In the genomic region with DNA sequence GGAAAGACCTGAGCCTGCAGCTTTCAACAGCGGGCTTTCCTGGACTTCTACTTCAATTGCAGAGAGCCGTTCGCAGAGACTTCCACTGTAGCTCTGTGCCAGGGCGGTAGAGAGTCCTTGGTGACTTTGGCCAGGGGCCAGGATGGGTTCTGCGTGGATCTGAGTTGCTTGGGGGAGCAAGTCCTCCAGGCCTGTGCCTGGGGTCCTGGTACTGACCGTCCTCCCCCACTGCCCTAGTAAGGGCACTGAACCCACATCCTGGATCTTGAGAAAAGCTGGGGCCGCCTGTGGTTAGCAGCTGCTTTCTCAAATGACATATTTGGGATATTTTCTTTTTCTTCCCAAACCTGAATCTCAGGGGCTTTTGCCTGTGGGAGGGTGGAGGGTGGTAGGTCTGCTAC, we compare ENCODE assay signal across 9 cellular contexts. TPM values are rescaled to one million over a fixed set of nuclear protein-coding genes. Genes with fewer than 3 reads are reported as not detected.
DNase-seq lines count a peak whose midpoint lies in the region; ATAC-seq and TF ChIP-seq lines count a peak whose summit lies in the region.
"Had no signal": no experiment of that assay in that cellular context is flagged by ENCODE, and none has a peak within 500 bp of the region (broad histone marks: within the 10 kb centered on the region; RNA-seq: fewer than 3 reads in every experiment).

No MANE protein-coding gene starts in this region.

- H3K27ac Mint-ChIP-seq in activated naive CD8-positive, alpha-beta T cell, result peak overlapping the region; percentile 34
- no peak overlapping the region for H3K27ac Mint-ChIP-seq in activated naive CD8-positive, alpha-beta T cell treated with anti-CD3 and anti-CD28 coated beads, Interleukin-2, amount 50 U/mL, for 24 hours

- H3K4me3 ChIP-seq in mucosa of rectum (ENCODE audit: low read length in 2 of 2), result no peak overlapping the region
- H3K4me3 ChIP-seq in tibial nerve, result no peak overlapping the region

- no peaks in the 10 kb centered on the region for H3K27me3 Mint-ChIP-seq in activated naive CD8-positive, alpha-beta T cell
- no peaks in the 10 kb centered on the region for H3K27me3 Mint-ChIP-seq in activated naive CD8-positive, alpha-beta T cell treated with anti-CD3 and anti-CD28 coated beads, Interleukin-2, amount 50 U/mL, for 24 hours

- TF ChIP-seq CTCF in tibial nerve (IDR thresholded peaks at IDR 0.05), result no peak

- peak overlapping the region; percentile 17 to 42 for H3K9ac ChIP-seq in mucosa of rectum (ENCODE audit: low read depth in 1 of 2, low read length in 2 of 2)

- peak overlapping the region; percentile 89 for H3K27ac ChIP-seq in caudate nucleus (ENCODE audit: low read depth, low read length)
- H3K27ac ChIP-seq in mucosa of rectum (ENCODE audit: low read depth in 2 of 2, low read length in 2 of 2), result peak overlapping the region; percentile 61 to 64
- peak overlapping the region; percentile 45 to 90 (median 78) for H3K27ac ChIP-seq in tibial nerve

- peaks cover 43% of the 10 kb centered on the region for H3K4me1 Mint-ChIP-seq in activated naive CD8-positive, alpha-beta T cell (ENCODE audit: low read depth)
- peaks cover 56% of the 10 kb centered on the region for H3K4me1 Mint-ChIP-seq in activated naive CD8-positive, alpha-beta T cell treated with anti-CD3 and anti-CD28 coated beads, Interleukin-2, amount 50 U/mL, for 24 hours

- POLR2A ChIA-PET in HEK293T (lab: Yijun Ruan, JAX), result no interaction called here

- H3K27me3 ChIP-seq in mucosa of rectum (ENCODE audit: control insufficient read depth in 2 of 2, insufficient read depth in 2 of 2, low read length in 2 of 2) (no peaks in the 10 kb centered on the region), tibial nerve (no peaks in the 10 kb centered on the region)

- H3K36me3 Mint-ChIP-seq in activated naive CD8-positive, alpha-beta T cell, result peaks cover 3% of the 10 kb centered on the region
- peaks cover 23% of the 10 kb centered on the region for H3K36me3 Mint-ChIP-seq in activated naive CD8-positive, alpha-beta T cell treated with anti-CD3 and anti-CD28 coated beads, Interleukin-2, amount 50 U/mL, for 24 hours (ENCODE audit: low read depth)

- TF ChIP-seq EP300 in tibial nerve (IDR thresholded peaks at IDR 0.05), result no peak

- TF ChIP-seq POLR2A in tibial nerve (IDR thresholded peaks at IDR 0.05), result no peak

- CTCF ChIA-PET in HEK293T (lab: Yijun Ruan, JAX), result no interaction called here

- no peaks in the 10 kb centered on the region for H3K9me3 Mint-ChIP-seq in activated naive CD8-positive, alpha-beta T cell (ENCODE audit: low read depth)
- H3K9me3 Mint-ChIP-seq in activated naive CD8-positive, alpha-beta T cell treated with anti-CD3 and anti-CD28 coated beads, Interleukin-2, amount 50 U/mL, for 24 hours, result no peaks in the 10 kb centered on the region

- H3K9me3 ChIP-seq in mucosa of rectum (ENCODE audit: control insufficient read depth in 2 of 2, low read length in 2 of 2) (no peaks in the 10 kb centered on the region), tibial nerve (no peaks in the 10 kb centered on the region)

- H3K4me1 ChIP-seq in mucosa of rectum (ENCODE audit: control insufficient read depth in 2 of 2, insufficient read depth in 2 of 2, low read length in 2 of 2) (peaks cover 35 to 40% of the 10 kb centered on the region in 2 donors), tibial nerve (peaks cover 0 to 79% (median 50%) of the 10 kb centered on the region in 4 donors)

- H3K4me3 Mint-ChIP-seq in activated naive CD8-positive, alpha-beta T cell, result no peak overlapping the region
- H3K4me3 Mint-ChIP-seq in activated naive CD8-positive, alpha-beta T cell treated with anti-CD3 and anti-CD28 coated beads, Interleukin-2, amount 50 U/mL, for 24 hours, result no peak overlapping the region

- peaks cover 15 to 31% of the 10 kb centered on the region in 2 donors for H3K36me3 ChIP-seq in mucosa of rectum (ENCODE audit: control insufficient read depth in 2 of 2, insufficient read depth in 2 of 2, low read length in 2 of 2)
- H3K36me3 ChIP-seq in tibial nerve, result peaks cover 0 to 48% (median 7%) of the 10 kb centered on the region in 3 donors

- DNase-seq in activated naive CD8-positive, alpha-beta T cell treated with anti-CD3 and anti-CD28 coated beads, Interleukin-2, amount 50 U/mL, for 24 hours, result no peak
- DNase-seq in caudate nucleus (lab: John Stamatoyannopoulos, UW), result no peak
- DNase-seq in tibial nerve (ENCODE audit: low spot score in 2 of 2), result no peak
- DNase-seq in HEK293T (ENCODE audit: extremely low spot score), result no peak
- no peak for DNase-seq in NCI-H524 treated with DMSO at 0.1 percent for 48 hours (lab: John Stamatoyannopoulos, UW)
- DNase-seq: activated effector memory CD4-positive, alpha-beta T cell treated with Interleukin-2 at 50 U/mL for 16 hours had no signal

- no peak for ATAC-seq in activated naive CD8-positive, alpha-beta T cell treated with anti-CD3 and anti-CD28 coated beads, Interleukin-2, amount 50 U/mL, for 24 hours
- ATAC-seq in GM21528 (IDR thresholded peaks at IDR 0.05; ENCODE audit: low FRiP score, unreplicated experiment), result no peak

- WGBS in tibial nerve, 2 donors, result 31% methylated on average over 7 of the region's 7 CpGs

TF ChIP-seq in HEK293T, 16 proteins besides CTCF, POLR2A, EP300 and RAD21:
- TF ChIP-seq HDGF (IDR thresholded peaks at IDR 0.05; ENCODE audit: borderline replicate concordance), result no peak
- no peak for TF ChIP-seq CTBP1 (IDR thresholded peaks at IDR 0.05; ENCODE audit: borderline replicate concordance)
- TF ChIP-seq TARDBP (IDR thresholded peaks at IDR 0.05), result no peak
- TF ChIP-seq SP1 (IDR thresholded peaks at IDR 0.05), result no peak
- TF ChIP-seq L3MBTL2 (conservative IDR thresholded peaks at IDR 0.05), result no peak
- no peak for TF ChIP-seq FOXA1 (IDR thresholded peaks at IDR 0.05)
- no peak for TF ChIP-seq ZNF384 (IDR thresholded peaks at IDR 0.05)
- no peak for TF ChIP-seq ELF4 (IDR thresholded peaks at IDR 0.05)
- TF ChIP-seq SUZ12 (IDR thresholded peaks at IDR 0.05), result no peak
- TF ChIP-seq ARNT (IDR thresholded peaks at IDR 0.05), result no peak
- TF ChIP-seq FOXK2 (IDR thresholded peaks at IDR 0.05), result no peak

RNA-seq across cellular contexts. Expression of a gene that starts 37.9 kb away (rescaled TPM):
- 100 to 1,000 TPM in 1 of 4 donors, 10 to 100 TPM in 3; 41.9 to 105 (median 53.2) TPM for total RNA-seq in tibial nerve

RNA-seq across cellular contexts. Expression of a gene that starts 56.4 kb away (rescaled TPM):
- 10 to 100 TPM; 23.7 to 76.5 (median 59.7) TPM for total RNA-seq in tibial nerve
